16 cellular contexts compared by ENCODE assay signal in genomic region chr22:48560389-48560751, GRCh38.
DNase-seq lines count a peak whose midpoint lies in the region; ATAC-seq and TF ChIP-seq lines count a peak whose summit lies in the region.
"Had no signal": no experiment of that assay in that cellular context is flagged by ENCODE, and none has a peak within 500 bp of the region (broad histone marks: within the 10 kb centered on the region; RNA-seq: fewer than 3 reads in every experiment).

No MANE protein-coding gene starts in this region.

- no peaks in the 10 kb centered on the region for H4K20me1 ChIP-seq in hepatocyte (ENCODE audit: insufficient read depth, poor library complexity, severe bottlenecking)

- no peak overlapping the region for H3K4me2 ChIP-seq in hepatocyte
- H3K4me2 ChIP-seq: A549 had no signal

- no peaks in the 10 kb centered on the region for H3K9me2 ChIP-seq in hepatocyte (replicated peaks; ENCODE audit: insufficient read depth)

- H3K4me1 ChIP-seq in lower lobe of right lung: no peaks in the 10 kb centered on the region
- no peaks in the 10 kb centered on the region for H3K4me1 ChIP-seq in hepatocyte (ENCODE audit: insufficient read depth)
- H3K4me1 ChIP-seq: A549, Caco-2 had no signal

- no peak for TF ChIP-seq CTCF in lower lobe of right lung (IDR thresholded peaks at IDR 0.05)
- no peak for TF ChIP-seq CTCF in hepatocyte (IDR thresholded peaks at IDR 0.05; ENCODE audit: poor library complexity)

- 90% methylated on average over 9 of the region's 9 CpGs for WGBS in hepatocyte (ENCODE audit: low lambda C conversion rate, missing lambda C conversion rate)

- H3K27me3 ChIP-seq in lower lobe of right lung (ENCODE audit: low read depth) (no peaks in the 10 kb centered on the region), hepatocyte (no peaks in the 10 kb centered on the region)

- no peak overlapping the region for H2AFZ ChIP-seq in hepatocyte

- H3K4me3 ChIP-seq in lower lobe of right lung (no peak overlapping the region), hepatocyte (no peak overlapping the region)
- H3K4me3 ChIP-seq: A549; BLaER1 treated with 17β-estradiol and CSF1 and Interleukin-3, amounts not matched to agents 10 nM and 100 nM had no signal

- ATAC-seq in Right ventricle myocardium inferior: no peak
- ATAC-seq in left ventricle myocardium superior: no peak
- ATAC-seq in lower lobe of right lung: no peak
- ATAC-seq: A549; CD8-positive, alpha-beta T cell had no signal

- H3K9me3 ChIP-seq in lower lobe of right lung (no peaks in the 10 kb centered on the region), hepatocyte (ENCODE audit: low read depth) (no peaks in the 10 kb centered on the region)
- H3K9me3 ChIP-seq: A549, Caco-2 had no signal

- H3K27ac ChIP-seq in lower lobe of right lung (no peak overlapping the region), hepatocyte (no peak overlapping the region)
- H3K27ac ChIP-seq: 22Rv1; A549; BLaER1 treated with 17β-estradiol and CSF1 and Interleukin-3, amounts not matched to agents 10 nM and 100 nM; C4-2B had no signal

- DNase-seq in Right ventricle myocardium inferior (ENCODE audit: missing footprints) (peak; percentile 48), left ventricle myocardium superior (no peak), lower lobe of right lung (peak; percentile 25), NCI-H1092 (lab: John Stamatoyannopoulos, UW) (no peak), hepatocyte (ENCODE audit: low spot score) (no peak)
- DNase-seq: AML-193; Caco-2; Calu3; CD4-positive, alpha-beta T cell; CD8-positive, alpha-beta T cell; DMS79 treated with DMSO at 0.1 percent for 48 hours; GF-D8 had no signal

- intact Hi-C loops in Right ventricle myocardium inferior (cut with DNase I): no loop called here
- intact Hi-C loops in left ventricle myocardium superior (cut with micrococcal nuclease): no loop called here
- intact Hi-C loops in lower lobe of right lung (cut with DNase I): no loop called here

- no peaks in the 10 kb centered on the region for H3K36me3 ChIP-seq in lower lobe of right lung
- H3K36me3 ChIP-seq in hepatocyte (replicated peaks; ENCODE audit: insufficient read depth, low read depth): no peaks in the 10 kb centered on the region
- H3K36me3 ChIP-seq: BLaER1 treated with 17β-estradiol and CSF1 and Interleukin-3, amounts not matched to agents 10 nM and 100 nM had no signal

- no peaks in the 10 kb centered on the region for H3K79me2 ChIP-seq in hepatocyte

Comparison
In these comparisons a context has a peak if more than half of its experiments do, and no peak if none do; other contexts are left out.
1. DNase-seq: peak in Right ventricle myocardium inferior (single experiment) and lower lobe of right lung (single experiment); none in left ventricle myocardium superior (single experiment), NCI-H1092 (single experiment) and hepatocyte (single experiment).